14 cellular contexts compared by ENCODE assay signal in genomic region chr21:42695324-42696025, GRCh38. TPM values are rescaled to one million over a fixed set of nuclear protein-coding genes. Genes with fewer than 3 reads are reported as not detected.
DNase-seq lines count a peak whose midpoint lies in the region; ATAC-seq and TF ChIP-seq lines count a peak whose summit lies in the region.
"Had no signal": no experiment of that assay in that cellular context is flagged by ENCODE, and none has a peak within 500 bp of the region (broad histone marks: within the 10 kb centered on the region; RNA-seq: fewer than 3 reads in every experiment).

No MANE protein-coding gene starts in this region.

- no peaks in the 10 kb centered on the region for H3K4me1 ChIP-seq in fibroblast of lung (ENCODE audit: control insufficient read depth, extremely low read depth, insufficient read depth, low read length)
- H3K4me1 ChIP-seq: BLaER1 treated with 17β-estradiol and CSF1 and Interleukin-3, amounts not matched to agents 10 nM and 100 nM had no signal

- H3K9ac ChIP-seq in fibroblast of lung (ENCODE audit: insufficient read depth, low read length): no peak overlapping the region
- H3K9ac ChIP-seq: BLaER1 treated with 17β-estradiol and CSF1 and Interleukin-3, amounts not matched to agents 10 nM and 100 nM had no signal

- H3K4me3 ChIP-seq in fibroblast of lung (replicated peaks in 1 of 4; ENCODE audit: control extremely low read depth in 1 of 4, insufficient read depth in 1 of 4, low read depth in 3 of 4, low read length in 4 of 4): no peak overlapping the region
- H3K4me3 ChIP-seq: BLaER1 treated with 17β-estradiol and CSF1 and Interleukin-3, amounts not matched to agents 10 nM and 100 nM; suprapubic skin had no signal

- TF ChIP-seq CTCF in fibroblast of lung (conservative IDR thresholded peaks at IDR 0.05 in 1 of 2, IDR thresholded peaks at IDR 0.05 in 1 of 2; ENCODE audit: low read depth in 1 of 2, low read length in 2 of 2): no peak

- H3K4me2 ChIP-seq in fibroblast of lung (ENCODE audit: extremely low read depth, insufficient read depth, low read length): no peak overlapping the region
- H3K4me2 ChIP-seq: BLaER1 treated with 17β-estradiol and CSF1 and Interleukin-3, amounts not matched to agents 10 nM and 100 nM had no signal

- no peak overlapping the region for H3K27ac ChIP-seq in fibroblast of lung (ENCODE audit: insufficient read depth, low read length)
- H3K27ac ChIP-seq: BLaER1 treated with 17β-estradiol and CSF1 and Interleukin-3, amounts not matched to agents 10 nM and 100 nM; suprapubic skin had no signal

- H3K79me2 ChIP-seq in fibroblast of lung (ENCODE audit: control insufficient read depth, insufficient read depth, low read length): no peaks in the 10 kb centered on the region

- H2AFZ ChIP-seq in fibroblast of lung (ENCODE audit: low read length): no peak overlapping the region

- H4K20me1 ChIP-seq in fibroblast of lung (ENCODE audit: control insufficient read depth, extremely low read depth, insufficient read depth, low read length): no peaks in the 10 kb centered on the region
- H4K20me1 ChIP-seq: BLaER1 treated with 17β-estradiol and CSF1 and Interleukin-3, amounts not matched to agents 10 nM and 100 nM had no signal

- DNase-seq in Daoy (ENCODE audit: low read depth) (peak; percentile 81), RPMI7951 (ENCODE audit: low read depth) (peak; percentile 61), fibroblast of lung (ENCODE audit: low read depth in 2 of 2) (peak; percentile 65 to 68), myocyte (ENCODE audit: low read depth) (peak; percentile 5), NOMO-1 treated with dmso at 0.1 percent for 144 hours (lab: John Stamatoyannopoulos, UW; ENCODE audit: unreplicated experiment) (no peak), RPMI8226 (no peak), activated gamma-delta T cell (lab: John Stamatoyannopoulos, UW) (no peak)
- DNase-seq: activated CD8-positive, alpha-beta memory T cell treated with anti-CD3 and anti-CD28 coated beads, Interleukin-2, amount 10 ng/mL, durations not matched to agents 7 days and 5 days; NCI-H1092; NCI-H524; retina had no signal

- no peaks in the 10 kb centered on the region for H3K36me3 ChIP-seq in fibroblast of lung (ENCODE audit: control insufficient read depth, insufficient read depth, low read length)
- H3K36me3 ChIP-seq: BLaER1 treated with 17β-estradiol and CSF1 and Interleukin-3, amounts not matched to agents 10 nM and 100 nM; suprapubic skin had no signal

- no peak for ATAC-seq in HG02938 (IDR thresholded peaks at IDR 0.05; ENCODE audit: unreplicated experiment)
- ATAC-seq: activated CD8-positive, alpha-beta memory T cell treated with anti-CD3 and anti-CD28 coated beads, Interleukin-2, amount 10 ng/mL, durations not matched to agents 7 days and 5 days had no signal

- no peaks in the 10 kb centered on the region for H3K9me3 ChIP-seq in fibroblast of lung (ENCODE audit: control insufficient read depth, insufficient read depth, low read depth, low read length)
- H3K9me3 ChIP-seq: BLaER1 treated with 17β-estradiol and CSF1 and Interleukin-3, amounts not matched to agents 10 nM and 100 nM; suprapubic skin had no signal

- no peaks in the 10 kb centered on the region for H3K27me3 ChIP-seq in fibroblast of lung (ENCODE audit: control insufficient read depth, insufficient read depth, low read length)
- H3K27me3 ChIP-seq: BLaER1 treated with 17β-estradiol and CSF1 and Interleukin-3, amounts not matched to agents 10 nM and 100 nM; suprapubic skin had no signal

RNA-seq across cellular contexts. Expression of gene PDE9A, which starts 42.1 kb away (rescaled TPM):
- 0.17 TPM in 1 of 2 replicates, not detected in the other for total RNA-seq in Daoy (2014; rRNA removed; shearing (Covaris generic))
- total RNA-seq in RPMI7951 (2014; rRNA removed; shearing (Covaris generic)): not detected in 2 replicates
- total RNA-seq in fibroblast of lung (1.8 TPM in 2 replicates), myocyte (not detected in 2 replicates)
- polyA plus RNA-seq in fibroblast of lung: 2.5 and 4.4 TPM in 2 replicates
- 1.8 and 4.3 TPM in 2 replicates for polyA plus RNA-seq in fibroblast of lung (2012)
- 4.0 and 6.7 TPM in 2 replicates for polyA minus RNA-seq in fibroblast of lung (ENCODE audit: low replicate concordance)
- not detected for polyA plus RNA-seq in myocyte (2012)

Comparison
In these comparisons a context has a peak if more than half of its experiments do, and no peak if none do; other contexts are left out.
1. DNase-seq: peak in Daoy (single experiment), RPMI7951 (single experiment), fibroblast of lung (2 of 2) and myocyte (single experiment); none in NOMO-1 treated with dmso at 0.1 percent for 144 hours (single experiment), RPMI8226 (single experiment) and activated gamma-delta T cell (single experiment).